19 cellular contexts compared by ENCODE assay signal in the genomic region with DNA sequence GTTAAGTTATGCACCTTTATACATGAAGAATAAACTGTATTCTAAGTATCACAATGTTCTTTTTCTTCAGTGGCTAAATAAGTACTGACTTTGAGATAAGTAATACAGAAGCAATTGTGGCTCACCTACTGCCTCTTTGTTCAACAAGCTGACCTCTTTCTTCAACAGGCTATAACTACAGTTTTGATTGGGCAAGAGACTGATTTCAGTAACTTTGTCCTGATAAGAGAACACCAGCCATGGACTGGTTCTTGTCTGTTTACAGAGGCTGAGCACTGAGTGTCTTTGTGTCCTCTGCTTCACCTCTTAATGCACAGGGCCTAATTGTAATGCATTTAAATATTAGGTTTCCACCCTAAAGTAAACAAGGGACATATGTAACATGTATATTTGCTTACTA. TPM values are rescaled to one million over a fixed set of nuclear protein-coding genes. Genes with fewer than 3 reads are reported as not detected.
DNase-seq lines count a peak whose midpoint lies in the region; ATAC-seq, FAIRE-seq and TF ChIP-seq lines count a peak whose summit lies in the region.
"Had no signal": no experiment of that assay in that cellular context is flagged by ENCODE, and none has a peak within 500 bp of the region (broad histone marks: within the 10 kb centered on the region; RNA-seq: fewer than 3 reads in every experiment).

No MANE protein-coding gene starts in this region.

- H3K27ac ChIP-seq in liver (ENCODE audit: low read depth in 1 of 2, low read length in 2 of 2) (no peak overlapping the region), HepG2 (ENCODE audit: extremely low read length, insufficient read depth, low read length) (no peak overlapping the region), left lung (no peak overlapping the region)
- H3K27ac ChIP-seq: BLaER1 treated with 17β-estradiol and CSF1 and Interleukin-3, amounts not matched to agents 10 nM and 100 nM; Peyer's patch had no signal

- H3K4me1 ChIP-seq in liver (ENCODE audit: control insufficient read depth in 4 of 4, insufficient read depth in 4 of 4, low read length in 3 of 4), result peaks cover 0 to 2% (median 0%) of the 10 kb centered on the region in 4 donors
- no peaks in the 10 kb centered on the region for H3K4me1 ChIP-seq in HepG2 (ENCODE audit: insufficient read depth, low read length)
- no peaks in the 10 kb centered on the region for H3K4me1 ChIP-seq in left lung
- H3K4me1 ChIP-seq in BE2C, result no peaks in the 10 kb centered on the region
- H3K4me1 ChIP-seq: BLaER1 treated with 17β-estradiol and CSF1 and Interleukin-3, amounts not matched to agents 10 nM and 100 nM; Peyer's patch had no signal

- in situ Hi-C loops in HepG2 (cut with HindIII; ENCODE audit: extremely low pct_ligation_motif_present, low pct_unique_long_range_greater_than_20kb), result no loop called here

- H4K20me1 ChIP-seq in HepG2 (ENCODE audit: insufficient read depth, low read length), result no peaks in the 10 kb centered on the region
- H4K20me1 ChIP-seq: BLaER1 treated with 17β-estradiol and CSF1 and Interleukin-3, amounts not matched to agents 10 nM and 100 nM had no signal

- intact Hi-C loops in HepG2 (cut with micrococcal nuclease; ENCODE audit: unreplicated experiment) (no loop called here), left lung (cut with DNase I) (no loop called here)

- CTCF ChIA-PET in HepG2 (lab: Yijun Ruan, JAX; ENCODE audit: low intra/inter-chr PET ratio, low total read pairs), result no interaction called here

- BruUV-seq in HepG2 (replicated peaks; lab: Mats Ljungman, UMichigan), result no TSS peak

- TF ChIP-seq EP300 in HepG2 (IDR thresholded peaks at IDR 0.05; ENCODE audit: low read depth in 2 of 2, low read length in 2 of 2) (no peak), HepG2 (CRISPR knock-in tag; IDR thresholded peaks at IDR 0.05; ENCODE audit: borderline replicate concordance) (no peak)

- H3K4me2 ChIP-seq in HepG2 (ENCODE audit: low read depth, low read length), result no peak overlapping the region
- H3K4me2 ChIP-seq: BLaER1 treated with 17β-estradiol and CSF1 and Interleukin-3, amounts not matched to agents 10 nM and 100 nM had no signal

- H3K4me3 ChIP-seq in liver (ENCODE audit: low read depth in 1 of 3, low read length in 3 of 3) (no peak overlapping the region), HepG2 (replicated peaks in 1 of 3; ENCODE audit: insufficient read depth in 1 of 3, low read depth in 2 of 3, low read length in 3 of 3) (no peak overlapping the region), left lung (no peak overlapping the region), BE2C (ENCODE audit: low read depth, low read length) (no peak overlapping the region)
- H3K4me3 ChIP-seq: BLaER1 treated with 17β-estradiol and CSF1 and Interleukin-3, amounts not matched to agents 10 nM and 100 nM; Peyer's patch had no signal

- H3K9me3 ChIP-seq in liver (ENCODE audit: control insufficient read depth in 4 of 4, low read length in 3 of 4), result peaks cover 0 to 3% (median 0%) of the 10 kb centered on the region in 4 donors
- H3K9me3 ChIP-seq in HepG2 (ENCODE audit: low read length), result no peaks in the 10 kb centered on the region
- no peaks in the 10 kb centered on the region for H3K9me3 ChIP-seq in left lung
- no peaks in the 10 kb centered on the region for H3K9me3 ChIP-seq in BE2C
- H3K9me3 ChIP-seq: Peyer's patch had no signal

- H2AFZ ChIP-seq in HepG2 (ENCODE audit: low read length), result no peak overlapping the region

- no peak for TF ChIP-seq POLR2A in HepG2 (IDR thresholded peaks at IDR 0.05; ENCODE audit: insufficient read depth in 1 of 2, low read depth in 2 of 2, low read length in 2 of 2)

- DNase-seq in HepG2 (ENCODE audit: low spot score) (no peak), amniotic epithelial cell (ENCODE audit: low read depth) (peak; percentile 79), left lung (no peak), occipital lobe (lab: John Stamatoyannopoulos, UW) (no peak), NCI-H2227 treated with DMSO at 0.1 percent for 48 hours (lab: John Stamatoyannopoulos, UW) (no peak), BE2C (no peak)
- DNase-seq in stimulated activated CD4-positive, alpha-beta T cell treated with anti-CD3 and anti-CD28 coated beads, Interleukin-2, amount 100 ng/mL, for 48 hours, result no peak
- DNase-seq: CD4-positive, alpha-beta T cell; Karpas-422; NCI-H2081; NCI-H446 treated with DMSO at 0.1 percent for 48 hours; NCI-H69; Peyer's patch; SHP77 treated with DMSO at 0.1 percent for 48 hours had no signal

- no peak for TF ChIP-seq CTCF in liver (IDR thresholded peaks at IDR 0.05; ENCODE audit: low read depth, low read length, missing input control)
- no peak for TF ChIP-seq CTCF in HepG2 (CRISPR knock-in tag; IDR thresholded peaks at IDR 0.05)
- TF ChIP-seq CTCF in left lung (IDR thresholded peaks at IDR 0.05), result no peak
- TF ChIP-seq CTCF in BE2C (IDR thresholded peaks at IDR 0.05; ENCODE audit: low read depth, low read length), result no peak

- TF ChIP-seq RAD21 in liver (IDR thresholded peaks at IDR 0.05) (no peak), HepG2 (CRISPR knock-in tag; IDR thresholded peaks at IDR 0.05) (no peak)

- POLR2A ChIA-PET in HepG2 (lab: Yijun Ruan, JAX), result no interaction called here

- no peaks in the 10 kb centered on the region for H3K36me3 ChIP-seq in liver (ENCODE audit: control insufficient read depth in 4 of 4, insufficient read depth in 3 of 4, low read depth in 1 of 4, low read length in 3 of 4)
- no peaks in the 10 kb centered on the region for H3K36me3 ChIP-seq in HepG2 (replicated peaks in 1 of 2; ENCODE audit: control insufficient read depth in 1 of 2, insufficient read depth in 2 of 2, low read length in 2 of 2)
- no peaks in the 10 kb centered on the region for H3K36me3 ChIP-seq in left lung
- H3K36me3 ChIP-seq in BE2C, result no peaks in the 10 kb centered on the region
- H3K36me3 ChIP-seq: BLaER1 treated with 17β-estradiol and CSF1 and Interleukin-3, amounts not matched to agents 10 nM and 100 nM; Peyer's patch had no signal

- H3K27me3 ChIP-seq in liver (ENCODE audit: control insufficient read depth in 4 of 4, insufficient read depth in 4 of 4, low read length in 3 of 4), result no peaks in the 10 kb centered on the region
- H3K27me3 ChIP-seq in HepG2 (ENCODE audit: control insufficient read depth in 1 of 2, insufficient read depth in 2 of 2, low read length in 2 of 2), result no peaks in the 10 kb centered on the region
- no peaks in the 10 kb centered on the region for H3K27me3 ChIP-seq in left lung
- H3K27me3 ChIP-seq in BE2C, result no peaks in the 10 kb centered on the region
- H3K27me3 ChIP-seq: BLaER1 treated with 17β-estradiol and CSF1 and Interleukin-3, amounts not matched to agents 10 nM and 100 nM; Peyer's patch had no signal

- no peak for FAIRE-seq in HepG2 (lab: Jason Lieb, UNC)
- FAIRE-seq: A204.1, D721Med, H54 had no signal

- no peaks in the 10 kb centered on the region for H3K79me2 ChIP-seq in HepG2 (ENCODE audit: insufficient read depth, low read length)

- no peak for ATAC-seq in HepG2
- ATAC-seq in left lung, result peak; percentile 66

- H3K9ac ChIP-seq in liver (ENCODE audit: low read depth in 1 of 2, low read length in 2 of 2) (no peak overlapping the region), HepG2 (ENCODE audit: insufficient read depth, low read depth, low read length) (no peak overlapping the region)
- H3K9ac ChIP-seq: BLaER1 treated with 17β-estradiol and CSF1 and Interleukin-3, amounts not matched to agents 10 nM and 100 nM had no signal

TF ChIP-seq in liver, 16 proteins besides CTCF, POLR2A, EP300 and RAD21:
- peak; percentile 23 for TF ChIP-seq FOXA2 (IDR thresholded peaks at IDR 0.05)
- TF ChIP-seq FOXA1 (IDR thresholded peaks at IDR 0.05), result no peak

TF ChIP-seq in HepG2, 621 proteins besides CTCF, POLR2A, EP300 and RAD21 (continues in another document):
- TF ChIP-seq MXD4 (CRISPR knock-in tag; IDR thresholded peaks at IDR 0.05) (no peak), MNT (IDR thresholded peaks at IDR 0.05) (no peak)

RNA-seq across cellular contexts. Expression of gene PDE4B, which starts 34.6 kb away (rescaled TPM):
- total RNA-seq in liver, result 1 to 10 TPM; 3.5 to 3.9 TPM
- 1 to 10 TPM; 1.9 TPM for polyA plus RNA-seq in liver
- not detected in 2 replicates for total RNA-seq in HepG2 (2016; rRNA removed; fragmentation: Illumina TruSeq; extraction: Trizol)
- total RNA-seq in HepG2 (2016; cell fraction: cytosol; rRNA removed; fragmentation: Illumina TruSeq; extraction: Trizol; ENCODE audit: low read depth), result not detected in 2 replicates
- total RNA-seq in HepG2 (2016; cell fraction: insoluble cytoplasmic fraction; rRNA removed; fragmentation: Illumina TruSeq; extraction: Trizol), result not detected in 2 replicates
- total RNA-seq in HepG2 (2016; cell fraction: membrane; rRNA removed; fragmentation: Illumina TruSeq; extraction: Trizol), result not detected in 2 replicates
- total RNA-seq in HepG2 (2016; cell fraction: nucleus; rRNA removed; fragmentation: Illumina TruSeq; extraction: Trizol), result not detected in 2 replicates
- not detected in 2 replicates for polyA plus RNA-seq in HepG2 (2011; rRNA removed)
- polyA plus RNA-seq in HepG2 (2011; cell fraction: cytosol; rRNA removed), result not detected in 2 replicates
- not detected in 2 replicates for polyA plus RNA-seq in HepG2 (2011; cell fraction: nucleus; rRNA removed)
- polyA plus RNA-seq in HepG2 (2012), result not detected in 2 replicates
- not detected in 2 replicates for polyA plus RNA-seq in HepG2 (2016; cell fraction: cytosol; fragmentation: Illumina TruSeq; extraction: Trizol; ENCODE audit: low read depth)
- polyA plus RNA-seq in HepG2 (2016; cell fraction: insoluble cytoplasmic fraction; fragmentation: Illumina TruSeq; extraction: Trizol; ENCODE audit: low read depth), result not detected in 2 replicates
- not detected in 2 replicates for polyA plus RNA-seq in HepG2 (2016; cell fraction: membrane; fragmentation: Illumina TruSeq; extraction: Trizol; ENCODE audit: low read depth)
- polyA plus RNA-seq in HepG2 (2016; cell fraction: nucleus; fragmentation: Illumina TruSeq; extraction: Trizol; ENCODE audit: insufficient read depth, low read depth), result not detected in 2 replicates
- polyA minus RNA-seq in HepG2 (2011; rRNA and poly(A)+ RNA removed; ENCODE audit: low replicate concordance), result 0.33 TPM in 1 of 2 replicates, not detected in the other
- not detected in 2 replicates for polyA minus RNA-seq in HepG2 (2011; cell fraction: cytosol; rRNA and poly(A)+ RNA removed)
- polyA minus RNA-seq in HepG2 (2011; cell fraction: nucleus; rRNA and poly(A)+ RNA removed), result not detected in 2 replicates
- total RNA-seq in left lung, result 10 to 100 TPM in 1 of 2 donors, 1 to 10 TPM in 1; 8.6 to 16.8 TPM
- 77.8 TPM for total RNA-seq in occipital lobe
- polyA plus RNA-seq in BE2C (2012; ENCODE audit: insufficient read depth, insufficient read length, low read depth), result 4.8 TPM
